ENCODE assay signal across 9 cellular contexts in the genomic region with DNA sequence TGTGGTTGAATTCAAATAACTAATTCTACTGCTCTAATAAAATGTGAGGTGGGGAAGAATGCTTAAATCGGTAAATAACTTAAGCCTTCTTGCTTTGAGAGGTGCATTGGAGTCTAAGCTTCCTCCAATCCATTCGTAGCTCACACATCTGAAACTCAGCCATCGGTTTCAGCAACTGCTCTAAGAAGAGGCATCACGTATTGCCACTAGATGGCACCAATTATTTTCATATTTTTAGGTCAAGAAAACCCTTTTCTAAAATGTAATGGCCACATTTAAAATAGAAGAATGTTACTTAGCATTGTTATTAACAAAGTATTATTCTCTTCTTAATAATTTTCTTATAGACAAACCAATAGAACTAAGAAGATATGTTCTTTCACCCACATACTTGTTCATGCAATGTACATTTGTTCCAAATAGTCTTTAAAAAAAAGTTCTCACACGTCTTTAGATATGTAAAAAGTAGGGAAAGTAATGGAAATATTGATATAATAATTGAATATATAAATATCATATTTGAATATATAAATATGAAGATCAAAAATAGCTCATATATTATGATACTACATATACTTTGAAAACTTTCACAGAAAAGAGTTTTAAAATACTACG.
DNase-seq lines count a peak whose midpoint lies in the region; ATAC-seq and TF ChIP-seq lines count a peak whose summit lies in the region.
"Had no signal": no experiment of that assay in that cellular context is flagged by ENCODE, and none has a peak within 500 bp of the region (broad histone marks: within the 10 kb centered on the region; RNA-seq: fewer than 3 reads in every experiment).

No MANE protein-coding gene starts in this region.

- no peaks in the 10 kb centered on the region for H3K79me2 ChIP-seq in parathyroid adenoma

- intact Hi-C loops in natural killer cell (cut with micrococcal nuclease), result no loop called here

- H3K9me3 ChIP-seq in parathyroid adenoma (ENCODE audit: control insufficient read depth, low read length), result no peaks in the 10 kb centered on the region

- no peak overlapping the region for H3K4me3 ChIP-seq in parathyroid adenoma (ENCODE audit: low read depth, low read length)

- H3K4me2 ChIP-seq in parathyroid adenoma (ENCODE audit: low read length), result no peak overlapping the region

- H3K27me3 ChIP-seq in parathyroid adenoma (ENCODE audit: control insufficient read depth, insufficient read depth, low read length), result no peaks in the 10 kb centered on the region

- no peak overlapping the region for H3K27ac Mint-ChIP-seq in natural killer cell
- H3K27ac Mint-ChIP-seq: IgD-negative memory B cell had no signal

- ATAC-seq in HG03354 (IDR thresholded peaks at IDR 0.05; ENCODE audit: poor library complexity, severe bottlenecking, unreplicated experiment) (peak; percentile 68), natural killer cell (no peak)

- no peaks in the 10 kb centered on the region for H3K4me1 Mint-ChIP-seq in natural killer cell
- H3K4me1 Mint-ChIP-seq: IgD-negative memory B cell had no signal

- H3K9ac ChIP-seq in parathyroid adenoma, result no peak overlapping the region

- H3K27me3 Mint-ChIP-seq in natural killer cell (ENCODE audit: low read depth in 2 of 2), result no peaks in the 10 kb centered on the region
- H3K27me3 Mint-ChIP-seq: IgD-negative memory B cell had no signal

- TF ChIP-seq CTCF in parathyroid adenoma (IDR thresholded peaks at IDR 0.05) (peak; percentile 29), natural killer cell (IDR thresholded peaks at IDR 0.05) (no peak)

- H3K27ac ChIP-seq in parathyroid adenoma, result no peak overlapping the region

- H3K4me1 ChIP-seq in parathyroid adenoma, result no peaks in the 10 kb centered on the region

- H3K4me3 Mint-ChIP-seq in natural killer cell, result no peak overlapping the region
- H3K4me3 Mint-ChIP-seq: IgD-negative memory B cell had no signal

- DNase-seq in DMS53 treated with DMSO at 0.1 percent for 48 hours (lab: John Stamatoyannopoulos, UW; ENCODE audit: unreplicated experiment), result peak; percentile 78
- peak; percentile 69 for DNase-seq in NCI-H748 treated with DMSO at 0.1 percent for 48 hours (lab: John Stamatoyannopoulos, UW)
- DNase-seq in dermis blood vessel endothelial cell, result peak; percentile 62
- DNase-seq in natural killer cell, result no peak
- no peak for DNase-seq in activated CD4-positive, alpha-beta T cell treated with anti-CD3 and anti-CD28 coated beads, Interleukin-2, amount 50 U/mL, for 48 hours
- no peak for DNase-seq in stimulated activated naive CD4-positive, alpha-beta T cell treated with Interleukin-2 at 50 U/mL for 16 hours (lab: John Stamatoyannopoulos, UW)

- no peaks in the 10 kb centered on the region for H3K36me3 Mint-ChIP-seq in natural killer cell
- H3K36me3 Mint-ChIP-seq: IgD-negative memory B cell had no signal

- H3K36me3 ChIP-seq in parathyroid adenoma (ENCODE audit: control insufficient read depth, insufficient read depth, low read length), result no peaks in the 10 kb centered on the region

- no peak overlapping the region for H2AFZ ChIP-seq in parathyroid adenoma

- no peaks in the 10 kb centered on the region for H3K9me3 Mint-ChIP-seq in natural killer cell
- H3K9me3 Mint-ChIP-seq: IgD-negative memory B cell had no signal

Comparison
In these comparisons a context has a peak if more than half of its experiments do, and no peak if none do; other contexts are left out.
1. DNase-seq: peak in DMS53 treated with DMSO at 0.1 percent for 48 hours (single experiment), NCI-H748 treated with DMSO at 0.1 percent for 48 hours (single experiment) and dermis blood vessel endothelial cell (single experiment); none in natural killer cell (single experiment), activated CD4-positive, alpha-beta T cell treated with anti-CD3 and anti-CD28 coated beads, Interleukin-2, amount 50 U/mL, for 48 hours (0 of 2) and stimulated activated naive CD4-positive, alpha-beta T cell treated with Interleukin-2 at 50 U/mL for 16 hours (single experiment).